In the genomic region with DNA sequence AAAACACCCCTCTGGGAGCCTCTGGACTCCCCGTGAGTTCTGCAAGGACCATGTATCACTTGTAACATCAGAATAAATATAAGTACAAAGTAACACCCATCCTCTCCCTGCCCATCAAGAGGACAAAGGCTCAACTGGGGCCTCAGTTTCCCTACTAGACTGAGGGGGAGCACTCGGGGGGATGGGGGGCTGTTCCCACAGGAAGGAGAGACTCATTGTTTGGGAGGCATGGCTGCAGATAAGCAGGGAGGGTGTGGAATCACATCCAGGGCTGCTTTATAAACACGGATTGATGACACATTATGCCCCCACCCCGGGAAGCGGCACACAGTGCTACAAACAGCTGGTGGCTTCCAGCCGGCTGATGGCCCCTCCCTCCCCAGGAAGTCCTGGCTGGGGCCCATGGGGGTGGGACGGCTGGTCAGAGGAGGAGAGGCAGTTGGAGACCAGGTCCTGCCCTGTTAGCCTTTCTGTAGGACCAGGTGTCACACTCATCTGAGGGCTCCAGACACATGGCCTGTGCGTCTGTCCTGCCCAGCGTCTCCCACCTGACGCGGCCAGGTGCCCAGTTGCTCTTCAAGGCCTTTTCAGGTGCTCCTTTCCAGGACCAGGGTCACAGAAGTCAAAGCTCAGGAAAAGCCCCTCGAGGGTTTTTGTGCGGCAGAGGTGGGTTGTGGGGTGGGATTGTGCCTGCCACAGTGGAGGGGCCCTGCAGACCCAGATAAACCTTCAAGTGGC, we compare ENCODE assay signal across 8 cellular contexts. TPM values are rescaled to one million over a fixed set of nuclear protein-coding genes. Genes with fewer than 3 reads are reported as not detected.
DNase-seq lines count a peak whose midpoint lies in the region; ATAC-seq lines count a peak whose summit lies in the region.

No MANE protein-coding gene starts in this region.

- H3K27ac ChIP-seq in effector memory CD4-positive, alpha-beta T cell (ENCODE audit: insufficient read depth, low read length, poor library complexity, severe bottlenecking), result no peak overlapping the region

- H3K4me1 Mint-ChIP-seq in activated naive CD4-positive, alpha-beta T cell treated with anti-CD3 and anti-CD28 coated beads, Interleukin-2, amount 50 U/mL, for 24 hours, result peaks cover 28% of the 10 kb centered on the region

- H3K27me3 Mint-ChIP-seq in activated naive CD4-positive, alpha-beta T cell treated with anti-CD3 and anti-CD28 coated beads, Interleukin-2, amount 50 U/mL, for 24 hours, result peaks cover 7% of the 10 kb centered on the region

- H3K36me3 ChIP-seq in effector memory CD4-positive, alpha-beta T cell (ENCODE audit: control insufficient read depth, insufficient read depth, low read length), result no peaks in the 10 kb centered on the region
- H3K36me3 ChIP-seq in mucosa of stomach (ENCODE audit: control insufficient read depth, insufficient read depth, low read length), result no peaks in the 10 kb centered on the region

- peak overlapping the region; percentile 35 for H3K27ac Mint-ChIP-seq in activated naive CD4-positive, alpha-beta T cell treated with anti-CD3 and anti-CD28 coated beads, Interleukin-2, amount 50 U/mL, for 24 hours

- peaks cover 23% of the 10 kb centered on the region for H3K4me1 ChIP-seq in effector memory CD4-positive, alpha-beta T cell (ENCODE audit: control insufficient read depth, insufficient read depth, low read length, poor library complexity, severe bottlenecking)
- peaks cover 63% of the 10 kb centered on the region for H3K4me1 ChIP-seq in mucosa of stomach (ENCODE audit: control insufficient read depth, insufficient read depth, low read length)

- peaks cover under 1% of the 10 kb centered on the region for H3K27me3 ChIP-seq in effector memory CD4-positive, alpha-beta T cell (replicated peaks; ENCODE audit: control insufficient read depth, insufficient read depth, low read length, poor library complexity, severe bottlenecking)
- peaks cover 9% of the 10 kb centered on the region for H3K27me3 ChIP-seq in mucosa of stomach (ENCODE audit: control insufficient read depth, insufficient read depth, low read length)

- H3K4me3 Mint-ChIP-seq in activated naive CD4-positive, alpha-beta T cell treated with anti-CD3 and anti-CD28 coated beads, Interleukin-2, amount 50 U/mL, for 24 hours, result peak overlapping the region; percentile 85

- peaks cover 2% of the 10 kb centered on the region for H3K36me3 Mint-ChIP-seq in activated naive CD4-positive, alpha-beta T cell treated with anti-CD3 and anti-CD28 coated beads, Interleukin-2, amount 50 U/mL, for 24 hours

- peak overlapping the region; percentile 81 for H3K4me3 ChIP-seq in effector memory CD4-positive, alpha-beta T cell (ENCODE audit: insufficient read depth, low read depth, low read length, poor library complexity, severe bottlenecking)
- H3K4me3 ChIP-seq in mucosa of stomach (ENCODE audit: low read length), result peak overlapping the region; percentile 41

- no peak for DNase-seq in activated naive CD4-positive, alpha-beta T cell (lab: John Stamatoyannopoulos, UW)
- peak; percentile 92 for DNase-seq in RPMI7951 (ENCODE audit: low read depth)
- DNase-seq in effector memory CD4-positive, alpha-beta T cell, result no peak

- H3K9ac ChIP-seq in mucosa of stomach (ENCODE audit: low read length), result peak overlapping the region; percentile 71

- no peaks in the 10 kb centered on the region for H3K9me3 ChIP-seq in effector memory CD4-positive, alpha-beta T cell (ENCODE audit: control insufficient read depth, low read length)
- H3K9me3 ChIP-seq in mucosa of stomach (ENCODE audit: control insufficient read depth, low read length), result no peaks in the 10 kb centered on the region

- ATAC-seq in GM18498 (IDR thresholded peaks at IDR 0.05; ENCODE audit: unreplicated experiment), result no peak
- no peak for ATAC-seq in HG03039 (IDR thresholded peaks at IDR 0.05; ENCODE audit: unreplicated experiment)
- ATAC-seq in GM18867 (IDR thresholded peaks at IDR 0.05; ENCODE audit: unreplicated experiment), result no peak

- H3K9me3 Mint-ChIP-seq in activated naive CD4-positive, alpha-beta T cell treated with anti-CD3 and anti-CD28 coated beads, Interleukin-2, amount 50 U/mL, for 24 hours, result no peaks in the 10 kb centered on the region

RNA-seq across cellular contexts. Expression of a gene that starts 1.3 kb away (rescaled TPM):
- total RNA-seq in RPMI7951 (2014; rRNA removed; shearing (Covaris generic)), result 80.5 and 88.8 TPM in 2 replicates

RNA-seq across cellular contexts. Expression of a gene that starts 4.3 kb away (rescaled TPM):
- 14.6 and 19.9 TPM in 2 replicates for total RNA-seq in RPMI7951 (2014; rRNA removed; shearing (Covaris generic))

RNA-seq across cellular contexts. Expression of a gene that starts 23.1 kb away (rescaled TPM):
- 39.0 and 49.0 TPM in 2 replicates for total RNA-seq in RPMI7951 (2014; rRNA removed; shearing (Covaris generic))

RNA-seq across cellular contexts. Expression of a gene that starts 23.3 kb away (rescaled TPM):
- total RNA-seq in RPMI7951 (2014; rRNA removed; shearing (Covaris generic)), result 7.2 and 12.7 TPM in 2 replicates
